19 cellular contexts compared by ENCODE assay signal in the genomic region with DNA sequence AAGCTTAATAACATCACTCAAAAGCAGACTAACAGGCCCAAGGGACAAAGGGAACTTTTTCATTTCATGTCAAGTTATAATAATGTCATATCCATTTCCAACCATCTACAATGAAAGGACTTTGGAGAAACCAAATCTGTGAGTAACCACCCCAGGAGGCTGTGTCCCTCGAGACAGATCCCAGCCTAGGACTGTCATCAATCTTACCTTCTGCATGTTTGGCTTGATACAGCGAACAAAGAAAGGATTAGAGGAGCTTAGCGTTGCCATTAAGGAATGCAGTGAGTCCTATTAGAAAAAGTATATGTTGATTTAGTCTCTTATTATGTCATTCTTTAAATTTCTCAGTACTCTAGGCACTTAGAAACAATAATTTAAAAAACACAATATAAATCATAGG.
A peak's percentile ranks its signal among the peaks of the same experiment; 100 is the strongest.
DNase-seq lines count a peak whose midpoint lies in the region; ATAC-seq, FAIRE-seq and TF ChIP-seq lines count a peak whose summit lies in the region.
"Had no signal": no experiment of that assay in that cellular context is flagged by ENCODE, and none has a peak within 500 bp of the region (broad histone marks: within the 10 kb centered on the region; RNA-seq: fewer than 3 reads in every experiment).

No MANE protein-coding gene starts in this region.

- no peaks in the 10 kb centered on the region for H3K27me3 Mint-ChIP-seq in stimulated activated naive CD8-positive, alpha-beta T cell treated with anti-CD3 and anti-CD28 coated beads, Interleukin-15, amount 100 ng/mL, for 72 hours
- H3K27me3 Mint-ChIP-seq: activated CD4-positive, alpha-beta memory T cell treated with anti-CD3 and anti-CD28 coated beads for 36 hours; B cell had no signal

- TF ChIP-seq CTCF in WERI-Rb-1 (IDR thresholded peaks at IDR 0.05; ENCODE audit: low read depth, low read length): no peak

- FAIRE-seq in islet of Langerhans (lab: Jason Lieb, UNC): peak; percentile 65
- FAIRE-seq: HepG2 had no signal

- peak; percentile 10 for DNase-seq in A172 (ENCODE audit: low spot score)
- peak; percentile 72 for DNase-seq in WERI-Rb-1
- DNase-seq in stimulated activated naive CD8-positive, alpha-beta T cell treated with anti-CD3 and anti-CD28 coated beads, Interleukin-15, amount 100 ng/mL, for 72 hours: no peak
- no peak for DNase-seq in cerebellar nuclear complex (lab: John Stamatoyannopoulos, UW)
- no peak for DNase-seq in head of caudate nucleus
- DNase-seq: 8988T; activated CD4-positive, alpha-beta memory T cell treated with anti-CD3 and anti-CD28 coated beads for 36 hours; activated gamma-delta T cell; effector CD4-positive, alpha-beta T cell; HFFc6; stimulated activated CD4-positive, alpha-beta T cell treated with anti-CD3 and anti-CD28 coated beads, Interleukin-12 subunit alpha, Interleukin-12 subunit beta, amount 100 ng/mL, for 4 hours had no signal

- H3K4me1 Mint-ChIP-seq in stimulated activated naive CD8-positive, alpha-beta T cell treated with anti-CD3 and anti-CD28 coated beads, Interleukin-15, amount 100 ng/mL, for 72 hours: peaks cover 6% of the 10 kb centered on the region
- H3K4me1 Mint-ChIP-seq: nephron had no signal

- H3K27me3 ChIP-seq in HUES64 (ENCODE audit: insufficient read depth, low read length) (no peaks in the 10 kb centered on the region), WERI-Rb-1 (ENCODE audit: insufficient read depth, low read depth, severe bottlenecking) (no peaks in the 10 kb centered on the region)
- H3K27me3 ChIP-seq: esophagus muscularis mucosa had no signal

- H3K9me3 ChIP-seq in HUES64 (ENCODE audit: insufficient read depth, low read depth, low read length): no peaks in the 10 kb centered on the region
- H3K9me3 ChIP-seq in WERI-Rb-1 (ENCODE audit: severe bottlenecking): no peaks in the 10 kb centered on the region
- H3K9me3 ChIP-seq: esophagus muscularis mucosa had no signal

- no peak for ATAC-seq in stimulated activated naive CD8-positive, alpha-beta T cell treated with anti-CD3 and anti-CD28 coated beads, Interleukin-15, amount 100 ng/mL, for 72 hours
- no peak for ATAC-seq in GM21737 (IDR thresholded peaks at IDR 0.05; ENCODE audit: unreplicated experiment)
- ATAC-seq: HepG2, left lobe of liver had no signal

- peaks cover 26% of the 10 kb centered on the region for H3K36me3 ChIP-seq in HUES64 (ENCODE audit: insufficient read depth, low read length)
- H3K36me3 ChIP-seq in WERI-Rb-1: peaks cover 16% of the 10 kb centered on the region

- peaks cover 28% of the 10 kb centered on the region for H3K4me1 ChIP-seq in HUES64 (ENCODE audit: insufficient read depth, low read length)
- H3K4me1 ChIP-seq: esophagus muscularis mucosa had no signal

- H3K9ac ChIP-seq in HUES64 (ENCODE audit: low read depth, low read length): no peak overlapping the region

- no peaks in the 10 kb centered on the region for H3K9me3 Mint-ChIP-seq in stimulated activated naive CD8-positive, alpha-beta T cell treated with anti-CD3 and anti-CD28 coated beads, Interleukin-15, amount 100 ng/mL, for 72 hours
- H3K9me3 Mint-ChIP-seq: activated CD4-positive, alpha-beta memory T cell treated with anti-CD3 and anti-CD28 coated beads for 36 hours; HFFc6; nephron had no signal

- H3K4me3 Mint-ChIP-seq in stimulated activated naive CD8-positive, alpha-beta T cell treated with anti-CD3 and anti-CD28 coated beads, Interleukin-15, amount 100 ng/mL, for 72 hours: no peak overlapping the region
- H3K4me3 Mint-ChIP-seq: activated CD4-positive, alpha-beta memory T cell treated with anti-CD3 and anti-CD28 coated beads for 36 hours; B cell; HFFc6; nephron had no signal

- H3K27ac ChIP-seq in HUES64 (ENCODE audit: low read depth, low read length): peak overlapping the region; percentile 81
- H3K27ac ChIP-seq in WERI-Rb-1: no peak overlapping the region; the same call in 1 of the 2 replicates
- H3K27ac ChIP-seq: esophagus muscularis mucosa had no signal

- no peak overlapping the region for H3K27ac Mint-ChIP-seq in stimulated activated naive CD8-positive, alpha-beta T cell treated with anti-CD3 and anti-CD28 coated beads, Interleukin-15, amount 100 ng/mL, for 72 hours
- H3K27ac Mint-ChIP-seq: activated CD4-positive, alpha-beta memory T cell treated with anti-CD3 and anti-CD28 coated beads for 36 hours; B cell; HFFc6; nephron had no signal

- intact Hi-C loops in head of caudate nucleus (cut with DNase I): no loop called here

- H3K4me3 ChIP-seq in HUES64 (ENCODE audit: low read length) (no peak overlapping the region), WERI-Rb-1 (ENCODE audit: low read depth, low read length) (no peak overlapping the region)
- H3K4me3 ChIP-seq: esophagus muscularis mucosa had no signal

- WGBS in HUES64: 50% methylated on average over 3 of the region's 3 CpGs

Comparison
In these comparisons a context has a peak if more than half of its experiments do, and no peak if none do; other contexts are left out.
1. DNase-seq: peak in A172 (single experiment) and WERI-Rb-1 (single experiment); none in stimulated activated naive CD8-positive, alpha-beta T cell treated with anti-CD3 and anti-CD28 coated beads, Interleukin-15, amount 100 ng/mL, for 72 hours (0 of 2), cerebellar nuclear complex (0 of 2) and head of caudate nucleus (0 of 42).